In genomic region chr21:42352433-42353095, GRCh38 we compare ENCODE assay signal across 20 cellular contexts. TPM values are rescaled to one million over a fixed set of nuclear protein-coding genes. Genes with fewer than 3 reads are reported as not detected.
DNase-seq lines count a peak whose midpoint lies in the region; ATAC-seq, FAIRE-seq and TF ChIP-seq lines count a peak whose summit lies in the region.
"Had no signal": no experiment of that assay in that cellular context is flagged by ENCODE, and none has a peak within 500 bp of the region (broad histone marks: within the 10 kb centered on the region; RNA-seq: fewer than 3 reads in every experiment).

No MANE protein-coding gene starts in this region.

- 0 out of 2 replicates have a peak, but pooled peaks cover 2% of the 10 kb centered on the region for H3K9me3 ChIP-seq in K562 (replicated peaks; ENCODE audit: control insufficient read depth, insufficient read depth, low read depth, low read length)
- H3K9me3 ChIP-seq: MG63 had no signal

- CTCF ChIA-PET in K562 (lab: Yijun Ruan, JAX; ENCODE audit: low intra/inter-chr PET ratio) (no interaction called here), MCF 10A (lab: Yijun Ruan, JAX) (no interaction called here)

- no peak overlapping the region for H3K4me3 ChIP-seq in K562
- H3K4me3 ChIP-seq: MG63, PC-9 had no signal

- FAIRE-seq in K562 (lab: Jason Lieb, UNC) = peak; percentile 42
- FAIRE-seq: GM18507 had no signal

- no peak for TF ChIP-seq EP300 in K562 (IDR thresholded peaks at IDR 0.05; ENCODE audit: low read length)

- intact Hi-C loops in K562 (cut with micrococcal nuclease) (no loop called here), sciatic nerve (cut with DNase I) (no loop called here), MCF 10A (cut with micrococcal nuclease) (no loop called here)

- H3K36me3 Mint-ChIP-seq in MCF 10A (ENCODE audit: insufficient read depth, unreplicated experiment) = peaks cover 6% of the 10 kb centered on the region

- H3K9ac ChIP-seq in K562 (ENCODE audit: insufficient read depth in 1 of 2, low read depth in 2 of 2, low read length in 2 of 2) = no peak overlapping the region

- no peaks in the 10 kb centered on the region for H3K27me3 Mint-ChIP-seq in stimulated activated naive CD8-positive, alpha-beta T cell treated with anti-CD3 and anti-CD28 coated beads, Interleukin-15, amount 100 ng/mL, for 72 hours
- H3K27me3 Mint-ChIP-seq in MCF 10A (ENCODE audit: insufficient read depth, unreplicated experiment) = peaks cover 29% of the 10 kb centered on the region

- no peaks in the 10 kb centered on the region; the same call in 1 of the 2 replicates for H4K20me1 ChIP-seq in K562 (replicated peaks; ENCODE audit: control insufficient read depth, insufficient read depth, low read length)

- ATAC-seq in stimulated activated naive CD8-positive, alpha-beta T cell treated with anti-CD3 and anti-CD28 coated beads, Interleukin-15, amount 100 ng/mL, for 72 hours = no peak
- no peak for ATAC-seq in stimulated activated naive CD8-positive, alpha-beta T cell treated with anti-CD3 and anti-CD28 coated beads, Interleukin-15, Interleukin-2, amounts not matched to agents 100 U/mL and 50 U/mL, for 24 hours
- ATAC-seq in K562 (no peak), sciatic nerve (no peak)

- no peak overlapping the region for H3K4me3 Mint-ChIP-seq in stimulated activated naive CD8-positive, alpha-beta T cell treated with anti-CD3 and anti-CD28 coated beads, Interleukin-15, amount 100 ng/mL, for 72 hours
- H3K4me3 Mint-ChIP-seq in MCF 10A (ENCODE audit: unreplicated experiment) = no peak overlapping the region
- H3K4me3 Mint-ChIP-seq: HFFc6 had no signal

- H3K4me1 ChIP-seq in K562 (replicated peaks in 1 of 2; ENCODE audit: control insufficient read depth in 2 of 2, insufficient read depth in 2 of 2, low read length in 2 of 2) = peaks cover 0 to 1% of the 10 kb centered on the region in 2 experiments; a peak in 1 of 5 replicates

- no peak overlapping the region for H3K4me2 ChIP-seq in K562 (ENCODE audit: insufficient read depth, low read length)
- H3K4me2 ChIP-seq: PC-9 had no signal

- H3K9me3 Mint-ChIP-seq in stimulated activated naive CD8-positive, alpha-beta T cell treated with anti-CD3 and anti-CD28 coated beads, Interleukin-15, amount 100 ng/mL, for 72 hours = peaks cover 9 to 26% of the 10 kb centered on the region in 2 donors
- peaks cover 14% of the 10 kb centered on the region for H3K9me3 Mint-ChIP-seq in MCF 10A (ENCODE audit: unreplicated experiment)

- POLR2A ChIA-PET in K562 (lab: Yijun Ruan, JAX) = no interaction called here
- POLR2A ChIA-PET in MCF 10A (lab: Yijun Ruan, JAX) = no interaction called here

- peak overlapping the region; percentile 38 to 86 for H3K27ac Mint-ChIP-seq in stimulated activated naive CD8-positive, alpha-beta T cell treated with anti-CD3 and anti-CD28 coated beads, Interleukin-15, amount 100 ng/mL, for 72 hours
- no peak overlapping the region for H3K27ac Mint-ChIP-seq in MCF 10A (ENCODE audit: low read depth, unreplicated experiment)
- H3K27ac Mint-ChIP-seq: HFFc6 had no signal

- no peaks in the 10 kb centered on the region for H3K36me3 ChIP-seq in K562 (ENCODE audit: control insufficient read depth, insufficient read depth, low read length)
- H3K36me3 ChIP-seq: MG63 had no signal

- no peak for TF ChIP-seq RAD21 in K562 (CRISPR knock-in tag; conservative IDR thresholded peaks at IDR 0.05 in 1 of 2, IDR thresholded peaks at IDR 0.05 in 1 of 2)

- no peak overlapping the region for H3K27ac ChIP-seq in K562 (ENCODE audit: extremely low read depth, low read depth, low read length)
- H3K27ac ChIP-seq: PC-9 had no signal

- TF ChIP-seq CTCF in K562 (IDR thresholded peaks at IDR 0.05 in 2 of 3, conservative IDR thresholded peaks at IDR 0.05 in 1 of 3; ENCODE audit: insufficient read depth in 2 of 3, low read depth in 1 of 3, low read length in 3 of 3) (no peak), MCF 10A (IDR thresholded peaks at IDR 0.05; ENCODE audit: unreplicated experiment) (no peak)

- no peak for TF ChIP-seq POLR2A in K562 (conservative IDR thresholded peaks at IDR 0.05)

- no peaks in the 10 kb centered on the region for H3K79me2 ChIP-seq in K562 (ENCODE audit: control insufficient read depth, insufficient read depth, low read length)

- H3K9me1 ChIP-seq in K562 (ENCODE audit: control insufficient read depth, insufficient read depth, low read length) = no peaks in the 10 kb centered on the region

- in situ Hi-C loops in K562 (cut with MboI) = no loop called here

- peaks cover 14 to 52% of the 10 kb centered on the region in 2 experiments for H3K27me3 ChIP-seq in K562 (ENCODE audit: control insufficient read depth in 2 of 2, insufficient read depth in 2 of 2, low read length in 2 of 2)

- no peak for DNase-seq in stimulated activated naive CD8-positive, alpha-beta T cell treated with anti-CD3 and anti-CD28 coated beads, Interleukin-15, amount 100 ng/mL, for 72 hours
- DNase-seq in stimulated activated naive CD8-positive, alpha-beta T cell treated with anti-CD3 and anti-CD28 coated beads, Interleukin-15, Interleukin-2, amounts not matched to agents 100 U/mL and 50 U/mL, for 24 hours = no peak
- DNase-seq in K562 (ENCODE audit: extremely low read depth in 1 of 4, low spot score in 3 of 4) = no peak
- peak; percentile 35 for DNase-seq in sciatic nerve (ENCODE audit: low spot score)
- DNase-seq in CD1c-positive myeloid dendritic cell (ENCODE audit: extremely low spot score) = no peak
- DNase-seq in NCI-H526 (lab: John Stamatoyannopoulos, UW) = no peak
- no peak for DNase-seq in MCF 10A (ENCODE audit: unreplicated experiment)
- DNase-seq: EL, HFFc6, KBM-7, MG63, NCI-H1105 treated with DMSO at 0.1 percent for 48 hours, NCI-H187 treated with DMSO at 0.1 percent for 48 hours, NCI-H446, NCI-H748 treated with DMSO at 0.1 percent for 48 hours, PC-9 had no signal

- BruUV-seq in K562 (replicated peaks; lab: Mats Ljungman, UMichigan) = no TSS peak
- no TSS peak for BruUV-seq in MCF 10A (replicated peaks; lab: Mats Ljungman, UMichigan)

- under 1% methylated on average over 14 of the region's 14 CpGs for WGBS in K562 (ENCODE audit: insufficient coverage, low coverage, missing lambda C conversion rate)

- H3K4me1 Mint-ChIP-seq in stimulated activated naive CD8-positive, alpha-beta T cell treated with anti-CD3 and anti-CD28 coated beads, Interleukin-15, amount 100 ng/mL, for 72 hours = no peaks in the 10 kb centered on the region
- H3K4me1 Mint-ChIP-seq in MCF 10A (ENCODE audit: insufficient read depth, unreplicated experiment) = no peaks in the 10 kb centered on the region

- H2AFZ ChIP-seq in K562 (ENCODE audit: low read depth, low read length) = no peak overlapping the region
- H2AFZ ChIP-seq: PC-9 had no signal

RNA-seq across cellular contexts. Expression of gene TFF2, which starts 1.8 kb away (rescaled TPM):
- total RNA-seq in K562 (2011; cell fraction: chromatin; rRNA removed; ENCODE audit: low replicate concordance) = not detected in 2 replicates
- not detected in 2 replicates for total RNA-seq in K562 (2011; cell fraction: nucleolus; rRNA removed)
- not detected in 2 replicates for total RNA-seq in K562 (2011; cell fraction: nucleoplasm; rRNA removed)
- not detected in 2 replicates for total RNA-seq in K562 (2014; rRNA removed)
- total RNA-seq in K562 (2014; rRNA removed; fragmentation: Illumina TruSeq; extraction: Trizol) = not detected in 2 replicates
- total RNA-seq in K562 (2015; rRNA removed; fragmentation: Illumina TruSeq; extraction: Trizol) = not detected in 2 replicates
- not detected in 2 replicates for total RNA-seq in K562 (2021)
- not detected in 2 replicates for polyA plus RNA-seq in K562 (2011; rRNA removed)
- polyA plus RNA-seq in K562 (2011; cell fraction: cytosol; rRNA removed) = not detected in 2 replicates
- not detected in 2 replicates for polyA plus RNA-seq in K562 (2011; cell fraction: nucleus; rRNA removed)
- polyA plus RNA-seq in K562 (2012) = not detected in 2 replicates
- polyA plus RNA-seq in K562 (2014; fragmentation: Illumina TruSeq; extraction: Trizol) = not detected in 2 replicates
- polyA plus RNA-seq in K562 (2014; fragmentation: Nextera tagmentation; extraction: Ambion mirVana) = not detected
- not detected in 2 replicates for polyA plus RNA-seq in K562 (2014; rRNA removed)
- not detected in 2 replicates for polyA minus RNA-seq in K562 (2011; rRNA and poly(A)+ RNA removed)
- not detected in 2 replicates for polyA minus RNA-seq in K562 (2011; cell fraction: cytosol; rRNA and poly(A)+ RNA removed)
- not detected in 2 replicates for polyA minus RNA-seq in K562 (2011; cell fraction: nucleus; rRNA and poly(A)+ RNA removed)
- not detected for total RNA-seq in sciatic nerve
- not detected in 2 replicates for total RNA-seq in MCF 10A (2022)
- total RNA-seq: H4, HFFc6 had no signal
- polyA plus RNA-seq: AG04450, BJ had no signal

RNA-seq across cellular contexts. Expression of gene TFF1, which starts 13.8 kb away (rescaled TPM):
- not detected in 2 replicates for total RNA-seq in K562 (2011; cell fraction: chromatin; rRNA removed; ENCODE audit: low replicate concordance)
- not detected in 2 replicates for total RNA-seq in K562 (2011; cell fraction: nucleolus; rRNA removed)
- not detected in 2 replicates for total RNA-seq in K562 (2011; cell fraction: nucleoplasm; rRNA removed)
- total RNA-seq in K562 (2014; rRNA removed) = not detected in 2 replicates
- total RNA-seq in K562 (2014; rRNA removed; fragmentation: Illumina TruSeq; extraction: Trizol) = not detected in 2 replicates
- total RNA-seq in K562 (2015; rRNA removed; fragmentation: Illumina TruSeq; extraction: Trizol) = not detected in 2 replicates
- total RNA-seq in K562 (2021) = 0.31 and 0.98 TPM in 2 replicates
- not detected in 2 replicates for polyA plus RNA-seq in K562 (2011; rRNA removed)
- polyA plus RNA-seq in K562 (2011; cell fraction: cytosol; rRNA removed) = 0.37 TPM in 1 of 2 replicates, not detected in the other
- polyA plus RNA-seq in K562 (2011; cell fraction: nucleus; rRNA removed) = not detected in 2 replicates
- polyA plus RNA-seq in K562 (2012) = 0.43 TPM in 1 of 2 replicates, not detected in the other
- polyA plus RNA-seq in K562 (2014; fragmentation: Illumina TruSeq; extraction: Trizol) = not detected in 2 replicates
- not detected for polyA plus RNA-seq in K562 (2014; fragmentation: Nextera tagmentation; extraction: Ambion mirVana)
- not detected in 2 replicates for polyA plus RNA-seq in K562 (2014; rRNA removed)
- not detected in 2 replicates for polyA minus RNA-seq in K562 (2011; rRNA and poly(A)+ RNA removed)
- not detected in 2 replicates for polyA minus RNA-seq in K562 (2011; cell fraction: cytosol; rRNA and poly(A)+ RNA removed)
- polyA minus RNA-seq in K562 (2011; cell fraction: nucleus; rRNA and poly(A)+ RNA removed) = not detected in 2 replicates
- not detected for total RNA-seq in sciatic nerve
- not detected in 2 replicates for total RNA-seq in MCF 10A (2022)
- total RNA-seq: H4, HFFc6 had no signal
- polyA plus RNA-seq: AG04450, BJ had no signal

RNA-seq across cellular contexts. Expression of gene TFF3, which starts 37.4 kb away (rescaled TPM):
- total RNA-seq in K562 (2011; cell fraction: chromatin; rRNA removed; ENCODE audit: low replicate concordance) = not detected in 2 replicates
- total RNA-seq in K562 (2011; cell fraction: nucleolus; rRNA removed) = not detected in 2 replicates
- not detected in 2 replicates for total RNA-seq in K562 (2011; cell fraction: nucleoplasm; rRNA removed)
- total RNA-seq in K562 (2014; rRNA removed) = not detected in 2 replicates
- total RNA-seq in K562 (2014; rRNA removed; fragmentation: Illumina TruSeq; extraction: Trizol) = not detected in 2 replicates
- total RNA-seq in K562 (2015; rRNA removed; fragmentation: Illumina TruSeq; extraction: Trizol) = not detected in 2 replicates
- total RNA-seq in K562 (2021) = 0.72 and 0.78 TPM in 2 replicates
- 0.07 TPM in 1 of 2 replicates, not detected in the other for polyA plus RNA-seq in K562 (2011; rRNA removed)
- not detected in 2 replicates for polyA plus RNA-seq in K562 (2011; cell fraction: cytosol; rRNA removed)
- not detected in 2 replicates for polyA plus RNA-seq in K562 (2011; cell fraction: nucleus; rRNA removed)
- polyA plus RNA-seq in K562 (2012) = 0.22 TPM in 1 of 2 replicates, not detected in the other
- not detected in 2 replicates for polyA plus RNA-seq in K562 (2014; fragmentation: Illumina TruSeq; extraction: Trizol)
- polyA plus RNA-seq in K562 (2014; fragmentation: Nextera tagmentation; extraction: Ambion mirVana) = not detected
- polyA plus RNA-seq in K562 (2014; rRNA removed) = not detected in 2 replicates
- not detected in 2 replicates for polyA minus RNA-seq in K562 (2011; rRNA and poly(A)+ RNA removed)
- not detected in 2 replicates for polyA minus RNA-seq in K562 (2011; cell fraction: cytosol; rRNA and poly(A)+ RNA removed)
- not detected in 2 replicates for polyA minus RNA-seq in K562 (2011; cell fraction: nucleus; rRNA and poly(A)+ RNA removed)
- 6.1 TPM for total RNA-seq in sciatic nerve
- total RNA-seq in MCF 10A (2022) = not detected in 2 replicates
- total RNA-seq: H4, HFFc6, PC-9 had no signal
- polyA plus RNA-seq: AG04450, BJ had no signal

RNA-seq across cellular contexts. Expression of gene TMPRSS3, which starts 43.3 kb away (rescaled TPM):
- total RNA-seq in K562 (2011; cell fraction: chromatin; rRNA removed; ENCODE audit: low replicate concordance) = 0.21 TPM in 1 of 2 replicates, not detected in the other
- not detected in 2 replicates for total RNA-seq in K562 (2011; cell fraction: nucleolus; rRNA removed)
- not detected in 2 replicates for total RNA-seq in K562 (2011; cell fraction: nucleoplasm; rRNA removed)
- total RNA-seq in K562 (2014; rRNA removed) (not detected in 2 replicates), K562 (2014; rRNA removed; fragmentation: Illumina TruSeq; extraction: Trizol) (not detected in 2 replicates), K562 (2015; rRNA removed; fragmentation: Illumina TruSeq; extraction: Trizol) (not detected in 2 replicates), K562 (2021) (not detected in 2 replicates), sciatic nerve (not detected), MCF 10A (2022) (2.0 and 2.4 TPM in 2 replicates)
- polyA plus RNA-seq in K562 (2011; rRNA removed) (0.04 and 0.07 TPM in 2 replicates), K562 (2014; fragmentation: Illumina TruSeq; extraction: Trizol) (not detected in 2 replicates), K562 (2014; fragmentation: Nextera tagmentation; extraction: Ambion mirVana) (not detected), K562 (2014; rRNA removed) (not detected in 2 replicates)
- 0.13 and 0.25 TPM in 2 replicates for polyA plus RNA-seq in K562 (2011; cell fraction: cytosol; rRNA removed)
- 0.18 TPM in 2 replicates for polyA plus RNA-seq in K562 (2011; cell fraction: nucleus; rRNA removed)
- polyA plus RNA-seq in K562 (2012) = 0.03 and 0.04 TPM in 2 replicates
- not detected in 2 replicates for polyA minus RNA-seq in K562 (2011; rRNA and poly(A)+ RNA removed)
- polyA minus RNA-seq in K562 (2011; cell fraction: cytosol; rRNA and poly(A)+ RNA removed) = 2.2 TPM in 1 of 2 replicates, not detected in the other
- polyA minus RNA-seq in K562 (2011; cell fraction: nucleus; rRNA and poly(A)+ RNA removed) = 1.1 TPM in 1 of 2 replicates, not detected in the other
- total RNA-seq: HFFc6 had no signal
- polyA plus RNA-seq: AG04450, BJ had no signal

RNA-seq across cellular contexts. Expression of gene UBASH3A, which starts 51.1 kb away (rescaled TPM):
- total RNA-seq in K562 (2011; cell fraction: chromatin; rRNA removed; ENCODE audit: low replicate concordance) = 1.1 and 3.3 TPM in 2 replicates
- 3.2 and 3.8 TPM in 2 replicates for total RNA-seq in K562 (2011; cell fraction: nucleolus; rRNA removed)
- total RNA-seq in K562 (2011; cell fraction: nucleoplasm; rRNA removed) = 1.0 and 2.0 TPM in 2 replicates
- total RNA-seq in K562 (2014; rRNA removed) (1.4 and 2.9 TPM in 2 replicates), K562 (2014; rRNA removed; fragmentation: Illumina TruSeq; extraction: Trizol) (0.35 and 0.47 TPM in 2 replicates), K562 (2015; rRNA removed; fragmentation: Illumina TruSeq; extraction: Trizol) (0.90 and 1.1 TPM in 2 replicates), K562 (2021) (1.5 and 1.8 TPM in 2 replicates), sciatic nerve (0.71 TPM), MCF 10A (2022) (not detected in 2 replicates)
- polyA plus RNA-seq in K562 (2011; rRNA removed) (1.4 and 4.4 TPM in 2 replicates), K562 (2014; fragmentation: Illumina TruSeq; extraction: Trizol) (1.1 and 1.4 TPM in 2 replicates), K562 (2014; fragmentation: Nextera tagmentation; extraction: Ambion mirVana) (under 1 TPM; 0.23 to 0.25 TPM), K562 (2014; rRNA removed) (1.0 and 1.4 TPM in 2 replicates)
- polyA plus RNA-seq in K562 (2011; cell fraction: cytosol; rRNA removed) = 2.1 and 4.7 TPM in 2 replicates
- 24.2 and 29.1 TPM in 2 replicates for polyA plus RNA-seq in K562 (2011; cell fraction: nucleus; rRNA removed)
- polyA plus RNA-seq in K562 (2012) = 1.1 and 1.5 TPM in 2 replicates
- 1.4 and 2.2 TPM in 2 replicates for polyA minus RNA-seq in K562 (2011; rRNA and poly(A)+ RNA removed)
- 1.3 and 3.1 TPM in 2 replicates for polyA minus RNA-seq in K562 (2011; cell fraction: cytosol; rRNA and poly(A)+ RNA removed)
- polyA minus RNA-seq in K562 (2011; cell fraction: nucleus; rRNA and poly(A)+ RNA removed) = 7.9 and 15.2 TPM in 2 replicates
- total RNA-seq: H4, HFFc6, PC-9 had no signal
- polyA plus RNA-seq: AG04450, BJ had no signal
